ENCODE assay signal across 8 cellular contexts in genomic region chr9:109119439-109120203, GRCh38. TPM values are rescaled to one million over a fixed set of nuclear protein-coding genes. Genes with fewer than 3 reads are reported as not detected.
DNase-seq lines count a peak whose midpoint lies in the region; ATAC-seq lines count a peak whose summit lies in the region.

TMEM245 (minus strand) TSS chr9:109119947; CDS start chr9:109119913, 34 bp downstream.

- H3K27ac Mint-ChIP-seq in IgD-negative memory B cell, result peak within 1 kb of the TSS; percentile 19 to 85 (median 80)

- ATAC-seq in GM21529 (IDR thresholded peaks at IDR 0.05; ENCODE audit: unreplicated experiment), result peak; percentile 89

- peak within 1 kb of the TSS; percentile 88 to 99 (median 96) for H3K4me3 Mint-ChIP-seq in IgD-negative memory B cell

- H3K4me1 Mint-ChIP-seq in IgD-negative memory B cell, result peaks cover 31 to 33% (median 32%) of the 10 kb centered on the region in 3 donors

- peaks cover 6% of the 10 kb centered on the region for H3K36me3 Mint-ChIP-seq in IgD-negative memory B cell

- H3K27ac ChIP-seq in epithelial cell of prostate, result peak within 1 kb of the TSS; percentile 78

- H3K9me3 Mint-ChIP-seq in IgD-negative memory B cell, result no peaks in the 10 kb centered on the region

- no peaks in the 10 kb centered on the region for H3K27me3 Mint-ChIP-seq in IgD-negative memory B cell

- peak; percentile 94 for DNase-seq in DMS 273 treated with DMSO at 0.1 percent for 48 hours (lab: John Stamatoyannopoulos, UW)
- peak; percentile 69 for DNase-seq in OCI-M2 (lab: John Stamatoyannopoulos, UW; ENCODE audit: unreplicated experiment)
- DNase-seq in activated T-cell treated with anti-CD3 and anti-CD28 coated beads for 4 hours, result peak; percentile 87
- DNase-seq in epithelial cell of prostate (ENCODE audit: low read depth, low spot score), result peak; percentile 98
- peak; percentile 98 for DNase-seq in mucosa of gallbladder (ENCODE audit: low spot score)
- peak; percentile 84 to 90 for DNase-seq in stimulated activated CD8-positive, alpha-beta memory T cell treated with anti-CD3 and anti-CD28 coated beads, Interleukin-4, amount 100 ng/mL, for 4 hours (ENCODE audit: low read depth in 2 of 2, low spot score in 1 of 2)

RNA-seq across cellular contexts. Expression of gene TMEM245, which starts in this region (rescaled TPM):
- polyA plus RNA-seq in IgD-negative memory B cell, result 14.5 TPM
- 68.4 TPM for total RNA-seq in mucosa of gallbladder

Comparison
In these comparisons a context has a peak if more than half of its experiments do, and no peak if none do; other contexts are left out.
1. Peak in every context shown above with its lines: DNase-seq, ATAC-seq and H3K27ac ChIP-seq.